ENCODE assay signal across 3 cellular contexts in the genomic region with DNA sequence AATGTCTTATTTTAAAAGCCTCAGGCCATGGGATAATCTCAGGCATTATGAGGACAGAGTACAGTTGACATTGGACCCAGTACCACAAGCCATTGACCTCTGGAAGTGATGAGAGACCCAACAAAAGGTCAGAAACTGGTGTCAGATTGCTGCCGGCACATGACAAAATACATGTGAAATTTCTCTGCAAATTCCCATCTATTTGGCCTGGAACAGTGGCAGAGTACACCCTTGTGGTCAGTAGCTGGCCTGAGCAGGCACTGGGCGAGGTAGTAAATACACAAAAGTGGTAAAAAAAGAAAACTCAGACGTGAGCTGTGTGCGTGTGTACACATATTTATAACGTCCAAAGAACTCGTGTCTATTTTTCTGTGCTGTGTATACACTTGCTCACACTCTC.
TF ChIP-seq lines count a peak whose summit lies in the region.

No MANE protein-coding gene starts in this region.

TF ChIP-seq in IMR-90, 13 proteins besides CTCF, POLR2A, EP300 and RAD21:
- TF ChIP-seq, protein P1, sequence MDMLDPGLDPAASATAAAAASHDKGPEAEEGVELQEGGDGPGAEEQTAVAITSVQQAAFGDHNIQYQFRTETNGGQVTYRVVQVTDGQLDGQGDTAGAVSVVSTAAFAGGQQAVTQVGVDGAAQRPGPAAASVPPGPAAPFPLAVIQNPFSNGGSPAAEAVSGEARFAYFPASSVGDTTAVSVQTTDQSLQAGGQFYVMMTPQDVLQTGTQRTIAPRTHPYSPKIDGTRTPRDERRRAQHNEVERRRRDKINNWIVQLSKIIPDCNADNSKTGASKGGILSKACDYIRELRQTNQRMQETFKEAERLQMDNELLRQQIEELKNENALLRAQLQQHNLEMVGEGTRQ (IDR thresholded peaks at IDR 0.05; ENCODE audit: low read depth, low read length), result no peak
- no peak for TF ChIP-seq RFX5 (IDR thresholded peaks at IDR 0.05; ENCODE audit: low read depth, low read length)
- TF ChIP-seq RCOR1 (IDR thresholded peaks at IDR 0.05; ENCODE audit: insufficient replicate concordance, low read length), result no peak
- TF ChIP-seq SMC3 (IDR thresholded peaks at IDR 0.05; ENCODE audit: low read depth, low read length), result no peak
- TF ChIP-seq CHD1 (IDR thresholded peaks at IDR 0.05; ENCODE audit: low read depth, low read length), result no peak
- no peak for TF ChIP-seq BHLHE40 (IDR thresholded peaks at IDR 0.05; ENCODE audit: low read depth, low read length)
- TF ChIP-seq MXI1 (IDR thresholded peaks at IDR 0.05; ENCODE audit: borderline replicate concordance, low read depth, low read length), result no peak
- TF ChIP-seq FOS (IDR thresholded peaks at IDR 0.05; ENCODE audit: low read depth, low read length), result no peak
- TF ChIP-seq, protein P2, sequence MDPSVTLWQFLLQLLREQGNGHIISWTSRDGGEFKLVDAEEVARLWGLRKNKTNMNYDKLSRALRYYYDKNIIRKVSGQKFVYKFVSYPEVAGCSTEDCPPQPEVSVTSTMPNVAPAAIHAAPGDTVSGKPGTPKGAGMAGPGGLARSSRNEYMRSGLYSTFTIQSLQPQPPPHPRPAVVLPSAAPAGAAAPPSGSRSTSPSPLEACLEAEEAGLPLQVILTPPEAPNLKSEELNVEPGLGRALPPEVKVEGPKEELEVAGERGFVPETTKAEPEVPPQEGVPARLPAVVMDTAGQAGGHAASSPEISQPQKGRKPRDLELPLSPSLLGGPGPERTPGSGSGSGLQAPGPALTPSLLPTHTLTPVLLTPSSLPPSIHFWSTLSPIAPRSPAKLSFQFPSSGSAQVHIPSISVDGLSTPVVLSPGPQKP (IDR thresholded peaks at IDR 0.05; ENCODE audit: borderline replicate concordance, low read depth, low read length), result no peak
- no peak for TF ChIP-seq MAZ (IDR thresholded peaks at IDR 0.05; ENCODE audit: borderline replicate concordance, low read depth, low read length)
- TF ChIP-seq CEBPB (IDR thresholded peaks at IDR 0.05; ENCODE audit: low read depth, low read length), result no peak
- TF ChIP-seq NFE2L2 (IDR thresholded peaks at IDR 0.05; ENCODE audit: low read depth, low read length), result no peak
- no peak for TF ChIP-seq MAFK (IDR thresholded peaks at IDR 0.05; ENCODE audit: low read depth, low read length)
TF ChIP-seq in IMR-90: peak in this region for 0.

TF ChIP-seq in H1, 55 proteins besides CTCF, POLR2A, EP300 and RAD21:
- TF ChIP-seq SP2 (IDR thresholded peaks at IDR 0.05; ENCODE audit: low read length) (no peak), SUZ12 (IDR thresholded peaks at IDR 0.05; ENCODE audit: low read length) (no peak)

TF ChIP-seq in liver, 16 proteins besides CTCF, POLR2A, EP300 and RAD21:
- TF ChIP-seq GABPA (IDR thresholded peaks at IDR 0.05 in 1 of 2, conservative IDR thresholded peaks at IDR 0.05 in 1 of 2) (no peak), FOXA2 (IDR thresholded peaks at IDR 0.05) (peak; percentile 85), FOXA1 (IDR thresholded peaks at IDR 0.05) (peak; percentile 77), HNF4G (IDR thresholded peaks at IDR 0.05) (peak; percentile 99), YY1 (IDR thresholded peaks at IDR 0.05) (peak; percentile 68), NR2F2 (IDR thresholded peaks at IDR 0.05) (peak; percentile 95), EGR1 (IDR thresholded peaks at IDR 0.05; ENCODE audit: low read depth in 2 of 2) (no peak), RXRA (IDR thresholded peaks at IDR 0.05) (peak; percentile 99), JUND (IDR thresholded peaks at IDR 0.05) (peak; percentile 77 to 90), TAF1 (conservative IDR thresholded peaks at IDR 0.05) (no peak), HNF4A (conservative IDR thresholded peaks at IDR 0.05) (peak; percentile 99 to 100), SP1 (IDR thresholded peaks at IDR 0.05) (peak; percentile 87)
- TF ChIP-seq, protein P3, sequence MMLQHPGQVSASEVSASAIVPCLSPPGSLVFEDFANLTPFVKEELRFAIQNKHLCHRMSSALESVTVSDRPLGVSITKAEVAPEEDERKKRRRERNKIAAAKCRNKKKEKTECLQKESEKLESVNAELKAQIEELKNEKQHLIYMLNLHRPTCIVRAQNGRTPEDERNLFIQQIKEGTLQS (IDR thresholded peaks at IDR 0.05), result peak; percentile 62
- TF ChIP-seq, protein P4, sequence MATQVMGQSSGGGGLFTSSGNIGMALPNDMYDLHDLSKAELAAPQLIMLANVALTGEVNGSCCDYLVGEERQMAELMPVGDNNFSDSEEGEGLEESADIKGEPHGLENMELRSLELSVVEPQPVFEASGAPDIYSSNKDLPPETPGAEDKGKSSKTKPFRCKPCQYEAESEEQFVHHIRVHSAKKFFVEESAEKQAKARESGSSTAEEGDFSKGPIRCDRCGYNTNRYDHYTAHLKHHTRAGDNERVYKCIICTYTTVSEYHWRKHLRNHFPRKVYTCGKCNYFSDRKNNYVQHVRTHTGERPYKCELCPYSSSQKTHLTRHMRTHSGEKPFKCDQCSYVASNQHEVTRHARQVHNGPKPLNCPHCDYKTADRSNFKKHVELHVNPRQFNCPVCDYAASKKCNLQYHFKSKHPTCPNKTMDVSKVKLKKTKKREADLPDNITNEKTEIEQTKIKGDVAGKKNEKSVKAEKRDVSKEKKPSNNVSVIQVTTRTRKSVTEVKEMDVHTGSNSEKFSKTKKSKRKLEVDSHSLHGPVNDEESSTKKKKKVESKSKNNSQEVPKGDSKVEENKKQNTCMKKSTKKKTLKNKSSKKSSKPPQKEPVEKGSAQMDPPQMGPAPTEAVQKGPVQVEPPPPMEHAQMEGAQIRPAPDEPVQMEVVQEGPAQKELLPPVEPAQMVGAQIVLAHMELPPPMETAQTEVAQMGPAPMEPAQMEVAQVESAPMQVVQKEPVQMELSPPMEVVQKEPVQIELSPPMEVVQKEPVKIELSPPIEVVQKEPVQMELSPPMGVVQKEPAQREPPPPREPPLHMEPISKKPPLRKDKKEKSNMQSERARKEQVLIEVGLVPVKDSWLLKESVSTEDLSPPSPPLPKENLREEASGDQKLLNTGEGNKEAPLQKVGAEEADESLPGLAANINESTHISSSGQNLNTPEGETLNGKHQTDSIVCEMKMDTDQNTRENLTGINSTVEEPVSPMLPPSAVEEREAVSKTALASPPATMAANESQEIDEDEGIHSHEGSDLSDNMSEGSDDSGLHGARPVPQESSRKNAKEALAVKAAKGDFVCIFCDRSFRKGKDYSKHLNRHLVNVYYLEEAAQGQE (IDR thresholded peaks at IDR 0.05), result peak; percentile 63
- TF ChIP-seq, protein P5, sequence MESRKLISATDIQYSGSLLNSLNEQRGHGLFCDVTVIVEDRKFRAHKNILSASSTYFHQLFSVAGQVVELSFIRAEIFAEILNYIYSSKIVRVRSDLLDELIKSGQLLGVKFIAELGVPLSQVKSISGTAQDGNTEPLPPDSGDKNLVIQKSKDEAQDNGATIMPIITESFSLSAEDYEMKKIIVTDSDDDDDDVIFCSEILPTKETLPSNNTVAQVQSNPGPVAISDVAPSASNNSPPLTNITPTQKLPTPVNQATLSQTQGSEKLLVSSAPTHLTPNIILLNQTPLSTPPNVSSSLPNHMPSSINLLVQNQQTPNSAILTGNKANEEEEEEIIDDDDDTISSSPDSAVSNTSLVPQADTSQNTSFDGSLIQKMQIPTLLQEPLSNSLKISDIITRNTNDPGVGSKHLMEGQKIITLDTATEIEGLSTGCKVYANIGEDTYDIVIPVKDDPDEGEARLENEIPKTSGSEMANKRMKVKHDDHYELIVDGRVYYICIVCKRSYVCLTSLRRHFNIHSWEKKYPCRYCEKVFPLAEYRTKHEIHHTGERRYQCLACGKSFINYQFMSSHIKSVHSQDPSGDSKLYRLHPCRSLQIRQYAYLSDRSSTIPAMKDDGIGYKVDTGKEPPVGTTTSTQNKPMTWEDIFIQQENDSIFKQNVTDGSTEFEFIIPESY (IDR thresholded peaks at IDR 0.05), result peak; percentile 89
- TF ChIP-seq, protein P6, sequence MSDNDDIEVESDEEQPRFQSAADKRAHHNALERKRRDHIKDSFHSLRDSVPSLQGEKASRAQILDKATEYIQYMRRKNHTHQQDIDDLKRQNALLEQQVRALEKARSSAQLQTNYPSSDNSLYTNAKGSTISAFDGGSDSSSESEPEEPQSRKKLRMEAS (IDR thresholded peaks at IDR 0.05), result peak; percentile 83
